ENCODE assay signal across 31 cellular contexts in genomic region chr17:61582593-61582992, GRCh38. TPM values are rescaled to one million over a fixed set of nuclear protein-coding genes. Genes with fewer than 3 reads are reported as not detected.
"Had no signal": no experiment of that assay in that cellular context is flagged by ENCODE, and none has a peak within 500 bp of the region (broad histone marks: within the 10 kb centered on the region; RNA-seq: fewer than 3 reads in every experiment).

No MANE protein-coding gene starts in this region.

- H3K36me3 ChIP-seq: adrenal gland, brain microvascular endothelial cell, breast epithelium had no signal

- H3K4me1 ChIP-seq: adrenal gland, breast epithelium had no signal

- H3K27ac ChIP-seq: adrenal gland, body of pancreas, brain microvascular endothelial cell, breast epithelium, VCaP had no signal

- H3K27me3 ChIP-seq: body of pancreas, brain microvascular endothelial cell, breast epithelium had no signal

- ATAC-seq: activated CD8-positive, alpha-beta T cell treated with anti-CD3 and anti-CD28 coated beads, Interleukin-2, amount 10 ng/mL, durations not matched to agents 7 days and 5 days had no signal

- DNase-seq: activated B cell treated with CpG ODN at 0.5 μM for 24 hours; activated CD4-positive, alpha-beta memory T cell treated with anti-CD3 and anti-CD28 coated beads, Interleukin-2, amount 10 ng/mL, durations not matched to agents 7 days and 5 days; activated CD4-positive, alpha-beta T cell treated with anti-CD3 and anti-CD28 coated beads for 4 hours; activated CD4-positive, alpha-beta T cell treated with anti-CD3 and anti-CD28 coated beads, Interleukin-2, amount 10 ng/mL, durations not matched to agents 24 days and 14 days; activated CD4-positive, alpha-beta T cell treated with anti-CD3 and anti-CD28 coated beads, Interleukin-2, amount 50 U/mL, for 1 hour; activated CD4-positive, alpha-beta T cell treated with anti-CD3 and anti-CD28 coated beads, Interleukin-2, amount 50 U/mL, for 48 hours; activated CD4-positive, CD25-positive, alpha-beta regulatory T cell treated with anti-CD3 and anti-CD28 coated beads, Interleukin-2, amount 50 U/mL, for 72 hours; activated CD8-positive, alpha-beta memory T cell treated with anti-CD3 and anti-CD28 coated beads for 24 hours; activated CD8-positive, alpha-beta memory T cell treated with anti-CD3 and anti-CD28 coated beads, Interleukin-2, amount 10 ng/mL, durations not matched to agents 7 days and 5 days; activated CD8-positive, alpha-beta memory T cell treated with anti-CD3 and anti-CD28 coated beads, Interleukin-2, amount 50 U/mL, for 48 hours; activated CD8-positive, alpha-beta T cell treated with anti-CD3 and anti-CD28 coated beads, Interleukin-2, amount 10 ng/mL, durations not matched to agents 7 days and 5 days; activated effector memory CD4-positive, alpha-beta T cell treated with Interleukin-2 at 50 U/mL for 16 hours; activated gamma-delta T cell; activated naive CD4-positive, alpha-beta T cell treated with anti-CD3 and anti-CD28 coated beads, Interleukin-2, amount 10 ng/mL, durations not matched to agents 7 days and 5 days; activated naive CD4-positive, alpha-beta T cell treated with Interleukin-2 at 50 U/mL for 16 hours; activated T-cell treated with anti-CD3 and anti-CD28 coated beads, Interleukin-2, amount 50 U/mL, for 24 hours; activated T-cell treated with anti-CD3 and anti-CD28 coated beads, Interleukin-2, amount 50 U/mL, for 48 hours; adrenal gland; aorta; body of pancreas; central memory CD4-positive, alpha-beta T cell; T-helper 1 cell; T-helper 9 cell had no signal

- H3K4me3 ChIP-seq: adrenal gland, body of pancreas, breast epithelium had no signal

- H3K9me3 ChIP-seq: adrenal gland, body of pancreas, breast epithelium had no signal

- FAIRE-seq: TTC549 had no signal

RNA-seq across cellular contexts. Expression of gene NACA2, which starts 8.4 kb away (rescaled TPM):
- total RNA-seq: activated B cell treated with CpG ODN at 0.5 μM for 24 hours; activated CD4-positive, alpha-beta memory T cell treated with anti-CD3 and anti-CD28 coated beads, Interleukin-2, amount 10 ng/mL, durations not matched to agents 7 days and 5 days; activated CD4-positive, alpha-beta T cell treated with anti-CD3 and anti-CD28 coated beads, Interleukin-2, amount 10 ng/mL, durations not matched to agents 24 days and 14 days; activated CD8-positive, alpha-beta memory T cell treated with anti-CD3 and anti-CD28 coated beads, Interleukin-2, amount 10 ng/mL, durations not matched to agents 7 days and 5 days; activated CD8-positive, alpha-beta T cell treated with anti-CD3 and anti-CD28 coated beads, Interleukin-2, amount 10 ng/mL, durations not matched to agents 7 days and 5 days; activated T-helper 2 cell treated with anti-CD3 and anti-CD28 coated beads, Interferon-gamma antibody, Interleukin-2, Interleukin-4, amounts not matched to agents 10 μg/mL and 5 μg/mL and 100 μg/mL, durations not matched to agents 14 hours and 24 hours and 36 hours; adrenal gland; aorta; astrocyte; breast epithelium; cardiac septum; cerebellum had no signal
